ENCODE assay signal across 26 cellular contexts in the genomic region with DNA sequence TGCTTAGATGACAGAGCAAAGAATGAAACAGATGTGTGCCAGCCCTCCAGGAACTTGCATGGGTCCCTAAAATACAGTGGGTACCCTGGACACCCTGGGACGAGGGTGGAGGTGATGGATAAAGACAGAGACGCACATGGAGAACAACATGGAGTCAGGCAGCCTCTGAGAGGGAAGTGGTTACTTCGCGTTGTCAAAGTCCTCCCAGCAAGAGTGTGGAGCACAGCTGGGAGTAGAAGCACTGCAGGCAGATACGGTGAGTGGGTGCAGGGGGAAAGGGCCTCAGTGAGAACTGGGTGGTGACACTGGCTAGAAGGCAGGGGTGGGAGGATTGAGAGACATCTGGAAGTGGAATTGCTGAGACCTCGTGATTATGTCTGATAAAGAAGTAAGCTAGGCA.
"Had no signal": no experiment of that assay in that cellular context is flagged by ENCODE, and none has a peak within 500 bp of the region (broad histone marks: within the 10 kb centered on the region; RNA-seq: fewer than 3 reads in every experiment).

No MANE protein-coding gene starts in this region.

- DNase-seq: heart left ventricle; hypothalamus; immature natural killer cell; kidney; left colon; left lung; lower lobe of right lung; mammary epithelial cell; mesenchymal stem cell; naive thymus-derived CD8-positive, alpha-beta T cell; pancreas; stimulated activated CD4-positive, alpha-beta T cell treated with anti-CD3 and anti-CD28 coated beads, Interleukin-1b, Interleukin-23, amount 100 ng/mL, for 48 hours; stimulated activated CD4-positive, alpha-beta T cell treated with anti-CD3 and anti-CD28 coated beads, Interleukin-2, amount 100 ng/mL, for 48 hours; stimulated activated CD4-positive, alpha-beta T cell treated with anti-CD3 and anti-CD28 coated beads, Interleukin-4, amount 100 ng/mL, for 4 hours; stimulated activated CD8-positive, alpha-beta memory T cell treated with anti-CD3 and anti-CD28 coated beads, Interleukin-4, amount 100 ng/mL, for 48 hours; stimulated activated naive CD4-positive, alpha-beta T cell treated with Interleukin-2 at 50 U/mL for 16 hours; stimulated activated naive CD8-positive, alpha-beta T cell treated with anti-CD3 and anti-CD28 coated beads, Interleukin-15, amount 100 ng/mL, for 72 hours; substantia nigra had no signal

- H3K4me2 ChIP-seq: smooth muscle cell had no signal

- ATAC-seq: heart left ventricle; left colon; left lung; lower lobe of right lung; naive thymus-derived CD8-positive, alpha-beta T cell; pancreas; right lobe of liver; stimulated activated memory B cell treated with anti-CD40 and anti-IgM and Interleukin-4, amounts not matched to agents 10 μg/mL and 1 μg/mL and 100 μg/mL, for 72 hours; stimulated activated naive CD8-positive, alpha-beta T cell treated with anti-CD3 and anti-CD28 coated beads, Interleukin-15, amount 100 ng/mL, for 72 hours had no signal

- H3K4me3 ChIP-seq: heart left ventricle, left lung, lower lobe of right lung, pancreas, right atrium auricular region, right lobe of liver, smooth muscle cell, tibial nerve had no signal

- H3K36me3 ChIP-seq: heart left ventricle, left lung, lower lobe of right lung, pancreas, right atrium auricular region, right lobe of liver, tibial nerve had no signal

- H3K9me3 ChIP-seq: pancreas, right lobe of liver had no signal

- H3K4me1 Mint-ChIP-seq: immature natural killer cell; nephron; stimulated activated memory B cell treated with anti-CD40 and anti-IgM and Interleukin-4, amounts not matched to agents 10 μg/mL and 1 μg/mL and 100 μg/mL, for 72 hours; stimulated activated naive CD8-positive, alpha-beta T cell treated with anti-CD3 and anti-CD28 coated beads, Interleukin-15, amount 100 ng/mL, for 72 hours had no signal

- H3K27ac ChIP-seq: heart left ventricle, left lung, lower lobe of right lung, pancreas, right atrium auricular region, right lobe of liver, tibial nerve had no signal

- FAIRE-seq: islet of Langerhans, kidney, pancreas had no signal

- H3K27ac Mint-ChIP-seq: immature natural killer cell; nephron; stimulated activated memory B cell treated with anti-CD40 and anti-IgM and Interleukin-4, amounts not matched to agents 10 μg/mL and 1 μg/mL and 100 μg/mL, for 72 hours; stimulated activated naive CD8-positive, alpha-beta T cell treated with anti-CD3 and anti-CD28 coated beads, Interleukin-15, amount 100 ng/mL, for 72 hours; type B pancreatic cell had no signal

- H3K4me3 Mint-ChIP-seq: immature natural killer cell; naive thymus-derived CD8-positive, alpha-beta T cell; nephron; stimulated activated memory B cell treated with anti-CD40 and anti-IgM and Interleukin-4, amounts not matched to agents 10 μg/mL and 1 μg/mL and 100 μg/mL, for 72 hours; stimulated activated naive CD8-positive, alpha-beta T cell treated with anti-CD3 and anti-CD28 coated beads, Interleukin-15, amount 100 ng/mL, for 72 hours; type B pancreatic cell had no signal

- H3K27me3 ChIP-seq: pancreas, right atrium auricular region, right lobe of liver, tibial nerve had no signal

- H3K4me1 ChIP-seq: heart left ventricle, left lung, lower lobe of right lung, pancreas, right atrium auricular region, right lobe of liver, tibial nerve had no signal

- H3K36me3 Mint-ChIP-seq: immature natural killer cell; stimulated activated memory B cell treated with anti-CD40 and anti-IgM and Interleukin-4, amounts not matched to agents 10 μg/mL and 1 μg/mL and 100 μg/mL, for 72 hours; type B pancreatic cell had no signal
